In genomic region chr3:59957150-59957549, GRCh38 we compare ENCODE assay signal across 22 cellular contexts.
"Had no signal": no experiment of that assay in that cellular context is flagged by ENCODE, and none has a peak within 500 bp of the region (broad histone marks: within the 10 kb centered on the region; RNA-seq: fewer than 3 reads in every experiment).

No MANE protein-coding gene starts in this region.

- H3K27me3 ChIP-seq: SJSA1 had no signal

- H3K27me3 Mint-ChIP-seq: IgD-negative memory B cell had no signal

- ATAC-seq: K562 had no signal

- H3K36me3 Mint-ChIP-seq: IgD-negative memory B cell had no signal

- H3K4me3 Mint-ChIP-seq: IgD-negative memory B cell had no signal

- H3K4me1 ChIP-seq: SJSA1 had no signal

- FAIRE-seq: HTR-8/SVneo, K562, RCC 7860 had no signal

- H3K27ac ChIP-seq: HL-60, SJSA1, SK-N-MC had no signal

- H3K36me3 ChIP-seq: SJSA1 had no signal

- DNase-seq: MV-4-11, NCI-H1048, NCI-H1105, NCI-H1417, NCI-H1436 treated with DMSO at 0.1 percent for 48 hours, NCI-H1694, NCI-H1930, NCI-H2081, NCI-H2107, NCI-H2227 treated with DMSO at 0.1 percent for 48 hours, NCI-H524, NCI-H526 treated with DMSO at 0.1 percent for 48 hours, Right ventricle myocardium superior, RPMI8226, SIG-M5 had no signal

- H3K9me3 ChIP-seq: SJSA1 had no signal

- H3K4me3 ChIP-seq: K562, SJSA1, SK-N-MC had no signal
